ENCODE assay signal across 8 cellular contexts in genomic region chrX:154380153-154380552, GRCh38. TPM values are rescaled to one million over a fixed set of nuclear protein-coding genes. Genes with fewer than 3 reads are reported as not detected.
DNase-seq lines count a peak whose midpoint lies in the region; ATAC-seq and TF ChIP-seq lines count a peak whose summit lies in the region.

No MANE protein-coding gene starts in this region.

- no peaks in the 10 kb centered on the region for H3F3A ChIP-seq in GM23338 (replicated peaks; ENCODE audit: low read depth)

- H3K4me2 ChIP-seq in GM23338, result peak overlapping the region; percentile 80

- H3K9me3 Mint-ChIP-seq in GM23338 (no peaks in the 10 kb centered on the region), WTC11 (no peaks in the 10 kb centered on the region)

- peaks cover 11% of the 10 kb centered on the region for H3K79me2 ChIP-seq in GM23338 (replicated peaks; ENCODE audit: insufficient read depth)

- peaks cover 4% of the 10 kb centered on the region; the same call in 1 of the 2 replicates for H3K4me1 ChIP-seq in GM23338 (ENCODE audit: insufficient read depth)
- H3K4me1 ChIP-seq in left ventricle myocardium inferior, result peaks cover 32% of the 10 kb centered on the region
- peaks cover 12 to 23% (median 16%) of the 10 kb centered on the region in 3 donors for H3K4me1 ChIP-seq in skeletal muscle tissue (ENCODE audit: control insufficient read depth in 3 of 3, insufficient read depth in 3 of 3, low read length in 3 of 3)

- peak overlapping the region; percentile 97 for H3K27ac ChIP-seq in GM23338 (ENCODE audit: low read depth)
- peak overlapping the region; percentile 95 for H3K27ac ChIP-seq in left ventricle myocardium inferior (replicated peaks)
- H3K27ac ChIP-seq in skeletal muscle tissue (ENCODE audit: low read depth, low read length), result peak overlapping the region; percentile 98

- H3K27ac Mint-ChIP-seq in GM23338, result peak overlapping the region; percentile 97
- H3K27ac Mint-ChIP-seq in WTC11, result peak overlapping the region; percentile 100

- no peaks in the 10 kb centered on the region for H3K27me3 ChIP-seq in GM23338 (ENCODE audit: insufficient read depth)
- no peaks in the 10 kb centered on the region for H3K27me3 ChIP-seq in left ventricle myocardium inferior (ENCODE audit: low read depth)
- no peaks in the 10 kb centered on the region for H3K27me3 ChIP-seq in skeletal muscle tissue (ENCODE audit: control insufficient read depth in 3 of 3, insufficient read depth in 3 of 3, low read length in 3 of 3)

- H4K20me1 ChIP-seq in GM23338 (replicated peaks; ENCODE audit: insufficient read depth), result no peaks in the 10 kb centered on the region

- H3K4me3 Mint-ChIP-seq in GM23338, result peak overlapping the region; percentile 87
- H3K4me3 Mint-ChIP-seq in WTC11, result peak overlapping the region; percentile 85

- H3K36me3 ChIP-seq in GM23338 (ENCODE audit: insufficient read depth), result no peaks in the 10 kb centered on the region
- no peaks in the 10 kb centered on the region for H3K36me3 ChIP-seq in left ventricle myocardium inferior
- peaks cover 0 to 4% (median 3%) of the 10 kb centered on the region in 3 donors for H3K36me3 ChIP-seq in skeletal muscle tissue (ENCODE audit: control insufficient read depth in 3 of 3, insufficient read depth in 3 of 3, low read length in 3 of 3)

- no peaks in the 10 kb centered on the region for H3K9me2 ChIP-seq in GM23338 (ENCODE audit: insufficient read depth)

- POLR2A ChIA-PET in WTC11 (lab: Charles Lee), result interaction anchor here (0.6 to 3.3 kb wide), 3 partner anchors 9 to 152 kb away, joined by 3 to 13 read pairs (median 5); no protein-coding TSS in a partner anchor

- TF ChIP-seq CTCF in GM23338 (conservative IDR thresholded peaks at IDR 0.05; ENCODE audit: low read depth in 2 of 2), result no peak
- no peak for TF ChIP-seq CTCF in WTC11 (IDR thresholded peaks at IDR 0.05)
- no peak for TF ChIP-seq CTCF in left ventricle myocardium inferior (IDR thresholded peaks at IDR 0.05; ENCODE audit: borderline replicate concordance)

- ATAC-seq in GM23338 (no peak), WTC11 (no peak)

- H3K4me1 Mint-ChIP-seq in GM23338 (peaks cover 18% of the 10 kb centered on the region), WTC11 (peaks cover 26% of the 10 kb centered on the region)

- intact Hi-C loops in left ventricle myocardium inferior (cut with micrococcal nuclease), result no loop called here

- H2AFZ ChIP-seq in GM23338, result no peak overlapping the region

- H3K9me3 ChIP-seq in left ventricle myocardium inferior (replicated peaks), result no peaks in the 10 kb centered on the region
- no peaks in the 10 kb centered on the region for H3K9me3 ChIP-seq in skeletal muscle tissue (ENCODE audit: control insufficient read depth in 3 of 3, low read length in 3 of 3)

- H3K4me3 ChIP-seq in GM23338, result peak overlapping the region; percentile 75
- peak overlapping the region; percentile 85 for H3K4me3 ChIP-seq in left ventricle myocardium inferior
- H3K4me3 ChIP-seq in skeletal muscle tissue (ENCODE audit: low read length in 3 of 3), result peak overlapping the region; percentile 73 to 79 (median 76)

- H3K9ac ChIP-seq in skeletal muscle tissue (ENCODE audit: low read depth in 1 of 3, low read length in 3 of 3), result peak overlapping the region; percentile 79 to 97 (median 92)

- H3K27me3 Mint-ChIP-seq in GM23338 (ENCODE audit: insufficient read depth, low read depth, poor library complexity), result peaks cover 12% of the 10 kb centered on the region
- peaks cover 6% of the 10 kb centered on the region for H3K27me3 Mint-ChIP-seq in WTC11 (ENCODE audit: low read depth)

- DNase-seq in GM23338 (ENCODE audit: low spot score) (no peak), WTC11 (ENCODE audit: low spot score) (no peak), left ventricle myocardium inferior (no peak), amniotic stem cell (lab: John Stamatoyannopoulos, UW) (no peak), NCI-H526 (lab: John Stamatoyannopoulos, UW) (no peak), NCI-H748 (lab: John Stamatoyannopoulos, UW; ENCODE audit: unreplicated experiment) (no peak)
- no peak for DNase-seq in stimulated activated CD4-positive, alpha-beta T cell treated with anti-CD3 and anti-CD28 coated beads, Interleukin-15, amount 100 ng/mL, for 24 hours

- CTCF ChIA-PET in WTC11 (lab: Charles Lee), result no interaction called here

- H3K36me3 Mint-ChIP-seq in GM23338 (ENCODE audit: low read depth), result peaks cover 20% of the 10 kb centered on the region
- H3K36me3 Mint-ChIP-seq in WTC11, result peaks cover 9% of the 10 kb centered on the region

TF ChIP-seq in GM23338, 12 proteins besides CTCF, POLR2A, EP300 and RAD21 (continues in another document):
- no peak for TF ChIP-seq ETS1 (IDR thresholded peaks at IDR 0.05)
- no peak for TF ChIP-seq JUNB (IDR thresholded peaks at IDR 0.05; ENCODE audit: unreplicated experiment)
- TF ChIP-seq EZH2 (IDR thresholded peaks at IDR 0.05; ENCODE audit: low read depth, unreplicated experiment), result no peak

TF ChIP-seq in WTC11, 78 proteins besides CTCF, POLR2A, EP300 and RAD21 (continues in another document):
- no peak for TF ChIP-seq ZNF396 (CRISPR knock-in tag; IDR thresholded peaks at IDR 0.05; ENCODE audit: borderline replicate concordance)
- no peak for TF ChIP-seq ATF1 (CRISPR knock-in tag; IDR thresholded peaks at IDR 0.05)
- no peak for TF ChIP-seq FOXP1 (CRISPR knock-in tag; IDR thresholded peaks at IDR 0.05; ENCODE audit: borderline replicate concordance)
- TF ChIP-seq ZNF671 (CRISPR knock-in tag; IDR thresholded peaks at IDR 0.05), result no peak
- no peak for TF ChIP-seq NR3C1 (CRISPR knock-in tag; conservative IDR thresholded peaks at IDR 0.05; ENCODE audit: low read depth)
- TF ChIP-seq STAT6 (CRISPR knock-in tag; conservative IDR thresholded peaks at IDR 0.05; ENCODE audit: low read depth), result no peak
- TF ChIP-seq, protein P1, sequence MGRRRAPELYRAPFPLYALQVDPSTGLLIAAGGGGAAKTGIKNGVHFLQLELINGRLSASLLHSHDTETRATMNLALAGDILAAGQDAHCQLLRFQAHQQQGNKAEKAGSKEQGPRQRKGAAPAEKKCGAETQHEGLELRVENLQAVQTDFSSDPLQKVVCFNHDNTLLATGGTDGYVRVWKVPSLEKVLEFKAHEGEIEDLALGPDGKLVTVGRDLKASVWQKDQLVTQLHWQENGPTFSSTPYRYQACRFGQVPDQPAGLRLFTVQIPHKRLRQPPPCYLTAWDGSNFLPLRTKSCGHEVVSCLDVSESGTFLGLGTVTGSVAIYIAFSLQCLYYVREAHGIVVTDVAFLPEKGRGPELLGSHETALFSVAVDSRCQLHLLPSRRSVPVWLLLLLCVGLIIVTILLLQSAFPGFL (CRISPR knock-in tag; IDR thresholded peaks at IDR 0.05; ENCODE audit: borderline replicate concordance), result no peak

RNA-seq across cellular contexts. Expression of gene EMD, which starts 1.1 kb away (rescaled TPM):
- 76.0 and 78.6 TPM in 2 replicates for total RNA-seq in GM23338 (2014; rRNA removed; shearing (Covaris generic))
- polyA plus RNA-seq in GM23338 (2016; fragmentation: Nextera tagmentation; extraction: Ambion mirVana), result 74.2 and 78.3 TPM in 2 replicates
- total RNA-seq in WTC11 (2021) (69.8 to 78.3 TPM (median 72.7 TPM) in 3 replicates), left ventricle myocardium inferior (55.6 TPM), skeletal muscle tissue (10.4 TPM)

RNA-seq across cellular contexts. Expression of gene FLNA, which starts 5.7 kb away (rescaled TPM):
- total RNA-seq in GM23338 (2014; rRNA removed; shearing (Covaris generic)), result 1,228 and 1,445 TPM in 2 replicates
- 579 and 629 TPM in 2 replicates for polyA plus RNA-seq in GM23338 (2016; fragmentation: Nextera tagmentation; extraction: Ambion mirVana)
- total RNA-seq in WTC11 (2021) (914 to 1,017 TPM (median 992 TPM) in 3 replicates), left ventricle myocardium inferior (225 TPM), skeletal muscle tissue (331 TPM)

RNA-seq across cellular contexts. Expression of gene RPL10, which starts 18.0 kb away (rescaled TPM):
- 3,338 and 4,929 TPM in 2 replicates for total RNA-seq in GM23338 (2014; rRNA removed; shearing (Covaris generic))
- polyA plus RNA-seq in GM23338 (2016; fragmentation: Nextera tagmentation; extraction: Ambion mirVana), result 1,696 and 1,721 TPM in 2 replicates
- total RNA-seq in WTC11 (2021) (2,241 to 2,474 TPM (median 2,438 TPM) in 3 replicates), left ventricle myocardium inferior (1,850 TPM), skeletal muscle tissue (4,963 TPM)

RNA-seq across cellular contexts. Expression of gene DNASE1L1, which starts 28.9 kb away (rescaled TPM):
- total RNA-seq in GM23338 (2014; rRNA removed; shearing (Covaris generic)), result 16.0 and 16.1 TPM in 2 replicates
- 3.3 and 4.1 TPM in 2 replicates for polyA plus RNA-seq in GM23338 (2016; fragmentation: Nextera tagmentation; extraction: Ambion mirVana)
- total RNA-seq in WTC11 (2021) (16.2 to 21.6 TPM (median 21.2 TPM) in 3 replicates), left ventricle myocardium inferior (56.3 TPM), skeletal muscle tissue (47.0 TPM)

RNA-seq across cellular contexts. Expression of gene TAFAZZIN, which starts 31.2 kb away (rescaled TPM):
- total RNA-seq in GM23338 (2014; rRNA removed; shearing (Covaris generic)), result 36.0 and 43.3 TPM in 2 replicates
- 24.1 and 26.1 TPM in 2 replicates for polyA plus RNA-seq in GM23338 (2016; fragmentation: Nextera tagmentation; extraction: Ambion mirVana)
- total RNA-seq in WTC11 (2021) (43.5 to 48.6 TPM (median 44.5 TPM) in 3 replicates), left ventricle myocardium inferior (39.8 TPM), skeletal muscle tissue (7.3 TPM)
